In the genomic region with DNA sequence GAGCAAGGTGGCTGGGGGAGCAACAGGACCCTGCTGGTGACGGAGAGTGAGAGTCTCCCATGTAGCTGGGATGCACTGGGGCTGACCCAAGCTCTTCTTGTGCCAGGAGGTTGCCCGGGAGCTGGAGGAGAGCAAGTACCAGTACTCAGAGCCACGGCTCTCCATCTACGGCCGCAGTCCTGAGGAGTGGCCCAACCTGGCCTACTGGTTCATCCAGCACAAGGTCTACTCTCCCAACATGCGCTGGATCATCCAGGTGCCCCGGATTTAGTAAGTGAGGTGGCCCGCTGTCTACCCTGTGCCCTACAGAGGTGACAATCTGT, we compare ENCODE assay signal across 23 cellular contexts. TPM values are rescaled to one million over a fixed set of nuclear protein-coding genes. Genes with fewer than 3 reads are reported as not detected.
DNase-seq lines count a peak whose midpoint lies in the region; ATAC-seq, FAIRE-seq and TF ChIP-seq lines count a peak whose summit lies in the region.
"Had no signal": no experiment of that assay in that cellular context is flagged by ENCODE, and none has a peak within 500 bp of the region (broad histone marks: within the 10 kb centered on the region; RNA-seq: fewer than 3 reads in every experiment).

No MANE protein-coding gene starts in this region.

- H2BK12ac ChIP-seq in neuronal stem cell (ENCODE audit: low read length) = no peak overlapping the region

- peak overlapping the region; percentile 25 for H3K14ac ChIP-seq in neuronal stem cell (ENCODE audit: low read length)

- H3K27ac Mint-ChIP-seq in natural killer cell treated with Interleukin-12 subunit alpha and Interleukin-12 subunit beta and Interleukin-15 and Interleukin-18, amount 100 ng/mL, for 72 hours = no peak overlapping the region
- no peak overlapping the region for H3K27ac Mint-ChIP-seq in natural killer cell
- H3K27ac Mint-ChIP-seq in endodermal cell = no peak overlapping the region
- H3K27ac Mint-ChIP-seq: CD4-positive, alpha-beta T cell had no signal

- H2BK15ac ChIP-seq in neuronal stem cell (ENCODE audit: low read length) = no peak overlapping the region

- intact Hi-C loops in natural killer cell (cut with micrococcal nuclease) = no loop called here

- H3K9me3 Mint-ChIP-seq in natural killer cell treated with Interleukin-12 subunit alpha and Interleukin-12 subunit beta and Interleukin-15 and Interleukin-18, amount 100 ng/mL, for 72 hours = no peaks in the 10 kb centered on the region
- H3K9me3 Mint-ChIP-seq in natural killer cell (no peaks in the 10 kb centered on the region), endodermal cell (peaks cover 2% of the 10 kb centered on the region)
- H3K9me3 Mint-ChIP-seq: CD4-positive, alpha-beta T cell had no signal

- H3K36me3 Mint-ChIP-seq in natural killer cell treated with Interleukin-12 subunit alpha and Interleukin-12 subunit beta and Interleukin-15 and Interleukin-18, amount 100 ng/mL, for 72 hours = no peaks in the 10 kb centered on the region
- no peaks in the 10 kb centered on the region for H3K36me3 Mint-ChIP-seq in natural killer cell
- peaks cover 28% of the 10 kb centered on the region for H3K36me3 Mint-ChIP-seq in endodermal cell (ENCODE audit: low read depth)

- no peaks in the 10 kb centered on the region for H3K4me1 ChIP-seq in endodermal cell (ENCODE audit: control insufficient read depth, insufficient read depth, low read length)
- H3K4me1 ChIP-seq in neuronal stem cell (ENCODE audit: control insufficient read depth in 2 of 2, insufficient read depth in 1 of 2, low read depth in 1 of 2, low read length in 2 of 2) = peaks cover 10% of the 10 kb centered on the region in 2 donors
- H3K4me1 ChIP-seq: BLaER1 had no signal

- no peak overlapping the region for H3K4ac ChIP-seq in neuronal stem cell (ENCODE audit: low read length)

- no peaks in the 10 kb centered on the region for H3K27me3 Mint-ChIP-seq in natural killer cell treated with Interleukin-12 subunit alpha and Interleukin-12 subunit beta and Interleukin-15 and Interleukin-18, amount 100 ng/mL, for 72 hours
- H3K27me3 Mint-ChIP-seq in natural killer cell (ENCODE audit: low read depth in 2 of 2) (no peaks in the 10 kb centered on the region), endodermal cell (ENCODE audit: insufficient read depth) (no peaks in the 10 kb centered on the region)
- H3K27me3 Mint-ChIP-seq: CD4-positive, alpha-beta T cell had no signal

- H2AFZ ChIP-seq in neuronal stem cell (ENCODE audit: low read length) = no peak overlapping the region
- H2AFZ ChIP-seq: GM23248 had no signal

- FAIRE-seq in GM12891 (lab: Jason Lieb, UNC) = no peak

- no peak overlapping the region for H3K4me3 ChIP-seq in endodermal cell (ENCODE audit: low read length)
- no peak overlapping the region for H3K4me3 ChIP-seq in neuronal stem cell (ENCODE audit: low read length in 2 of 2)
- H3K4me3 ChIP-seq: BLaER1, GM23248 had no signal

- H3K9ac ChIP-seq in endodermal cell (ENCODE audit: extremely low read depth, low read length, poor library complexity, severe bottlenecking) (no peak overlapping the region), neuronal stem cell (ENCODE audit: low read depth, low read length, poor library complexity) (no peak overlapping the region)
- H3K9ac ChIP-seq: BLaER1, GM23248 had no signal

- no peak overlapping the region for H3K23ac ChIP-seq in neuronal stem cell (ENCODE audit: low read depth, low read length, poor library complexity)

- H3K27me3 ChIP-seq in endodermal cell (ENCODE audit: control insufficient read depth, insufficient read depth, low read length, poor library complexity, severe bottlenecking) = no peaks in the 10 kb centered on the region
- no peaks in the 10 kb centered on the region for H3K27me3 ChIP-seq in neuronal stem cell (ENCODE audit: control insufficient read depth in 3 of 3, insufficient read depth in 3 of 3, low read depth in 1 of 3, low read length in 3 of 3)
- H3K27me3 ChIP-seq: BLaER1 had no signal

- 93 to 95% methylated on average over 6 to 8 of the region's 8 CpGs for WGBS in endodermal cell (ENCODE audit: insufficient coverage in 1 of 2, insufficient read length in 1 of 2), 2 experiments
- WGBS in neuronal stem cell (ENCODE audit: extremely low coverage in 2 of 2, insufficient read length in 2 of 2, insufficient replicate concordance in 1 of 2), 2 donors = no CpG with 5 or more reads among the region's 8 CpGs

- no peak overlapping the region for H2AK5ac ChIP-seq in neuronal stem cell (ENCODE audit: low read depth, low read length)

- H3K36me3 ChIP-seq in endodermal cell (ENCODE audit: control insufficient read depth, insufficient read depth, low read length) = peaks cover 4% of the 10 kb centered on the region
- H3K36me3 ChIP-seq in neuronal stem cell (replicated peaks in 1 of 2; ENCODE audit: control insufficient read depth in 2 of 2, insufficient read depth in 2 of 2, low read length in 2 of 2) = peaks cover 0 to 2% of the 10 kb centered on the region in 2 donors

- H3K4me2 ChIP-seq in neuronal stem cell (ENCODE audit: insufficient read depth, low read length, poor library complexity, severe bottlenecking) = no peak overlapping the region
- H3K4me2 ChIP-seq: BLaER1 had no signal

- H4K8ac ChIP-seq in neuronal stem cell (ENCODE audit: low read depth, low read length) = no peak overlapping the region

- H2BK5ac ChIP-seq in neuronal stem cell (ENCODE audit: low read length) = no peak overlapping the region

- no peaks in the 10 kb centered on the region for H3K79me1 ChIP-seq in neuronal stem cell (ENCODE audit: low read depth, low read length)

- DNase-seq in natural killer cell treated with Interleukin-12 subunit alpha and Interleukin-12 subunit beta and Interleukin-15 and Interleukin-18, amount 100 ng/mL, for 72 hours (ENCODE audit: low spot score) = peak; percentile 16
- no peak for DNase-seq in natural killer cell
- peak; percentile 22 for DNase-seq in endodermal cell
- DNase-seq in neuronal stem cell (ENCODE audit: low spot score) = no peak
- no peak for DNase-seq in NCI-H187 treated with DMSO at 0.1 percent for 48 hours (lab: John Stamatoyannopoulos, UW)
- no peak for DNase-seq in GM12891 (ENCODE audit: insufficient read length, low spot score)
- no peak for DNase-seq in NCI-H524 treated with DMSO at 0.1 percent for 48 hours (lab: John Stamatoyannopoulos, UW)
- DNase-seq: CD4-positive, alpha-beta T cell; COR-L47; DMS 273 treated with DMSO at 0.1 percent for 48 hours; DMS79 treated with DMSO at 0.1 percent for 48 hours; GM23248; HCEC 1CT; KBM-7; NCI-H1105; NCI-H2081; NCI-H2171; NCI-H345; NCI-H524; NCI-H82; SIG-M5 had no signal

- no peak for ATAC-seq in natural killer cell treated with Interleukin-12 subunit alpha and Interleukin-12 subunit beta and Interleukin-15 and Interleukin-18, amount 100 ng/mL, for 72 hours
- ATAC-seq in natural killer cell = no peak
- ATAC-seq: Panc1 had no signal

- H3K9me3 ChIP-seq in endodermal cell (ENCODE audit: control insufficient read depth, low read length) = no peaks in the 10 kb centered on the region
- H3K9me3 ChIP-seq in neuronal stem cell (replicated peaks in 1 of 2; ENCODE audit: control insufficient read depth in 2 of 2, insufficient read depth in 1 of 2, low read depth in 1 of 2, low read length in 2 of 2) = peaks cover 0 to 4% of the 10 kb centered on the region in 2 donors
- H3K9me3 ChIP-seq: BLaER1 had no signal

- no peak overlapping the region for H4K91ac ChIP-seq in neuronal stem cell (ENCODE audit: low read depth, low read length, poor library complexity)

- H3K27ac ChIP-seq in endodermal cell (ENCODE audit: low read depth, low read length) = no peak overlapping the region
- no peak overlapping the region for H3K27ac ChIP-seq in neuronal stem cell (replicated peaks; ENCODE audit: low read length)
- H3K27ac ChIP-seq: BLaER1, GM23248 had no signal

- no peak overlapping the region for H2BK120ac ChIP-seq in neuronal stem cell (ENCODE audit: low read depth, low read length)

- TF ChIP-seq POLR2A in GM12891 (IDR thresholded peaks at IDR 0.05; ENCODE audit: low read depth, low read length) = no peak

- no peaks in the 10 kb centered on the region for H3K4me1 Mint-ChIP-seq in natural killer cell treated with Interleukin-12 subunit alpha and Interleukin-12 subunit beta and Interleukin-15 and Interleukin-18, amount 100 ng/mL, for 72 hours (ENCODE audit: low read depth in 2 of 2)
- H3K4me1 Mint-ChIP-seq in natural killer cell (peaks cover 0 to under 1% of the 10 kb centered on the region in 2 donors), endodermal cell (peaks cover 10% of the 10 kb centered on the region)

- TF ChIP-seq CTCF in natural killer cell (IDR thresholded peaks at IDR 0.05) (no peak), endodermal cell (conservative IDR thresholded peaks at IDR 0.05) (no peak)

- H3K18ac ChIP-seq in neuronal stem cell (ENCODE audit: low read length) = no peak overlapping the region

- no peak overlapping the region for H3K4me3 Mint-ChIP-seq in natural killer cell treated with Interleukin-12 subunit alpha and Interleukin-12 subunit beta and Interleukin-15 and Interleukin-18, amount 100 ng/mL, for 72 hours
- no peak overlapping the region for H3K4me3 Mint-ChIP-seq in natural killer cell
- H3K4me3 Mint-ChIP-seq in endodermal cell = no peak overlapping the region
- H3K4me3 Mint-ChIP-seq: CD4-positive, alpha-beta T cell had no signal

TF ChIP-seq in GM12891, 5 proteins besides CTCF, POLR2A, EP300 and RAD21:
- TF ChIP-seq TAF1 (IDR thresholded peaks at IDR 0.05; ENCODE audit: low read depth, low read length) = no peak
- TF ChIP-seq PAX5 (IDR thresholded peaks at IDR 0.05; ENCODE audit: insufficient read depth, low read length, severe bottlenecking) = no peak
- no peak for TF ChIP-seq POLR2AphosphoS5 (IDR thresholded peaks at IDR 0.05; ENCODE audit: low read depth, low read length)
- TF ChIP-seq POU2F2 (IDR thresholded peaks at IDR 0.05; ENCODE audit: low read depth, low read length) = no peak
- no peak for TF ChIP-seq SPI1 (IDR thresholded peaks at IDR 0.05; ENCODE audit: low read depth, low read length)

RNA-seq across cellular contexts. Expression of a gene that starts 40.4 kb away (rescaled TPM):
- 10 to 100 TPM; 10.9 to 11.3 TPM for total RNA-seq in natural killer cell treated with Interleukin-12 subunit alpha and Interleukin-12 subunit beta and Interleukin-15 and Interleukin-18, amount 100 ng/mL, for 72 hours
- total RNA-seq in natural killer cell (1 to 10 TPM; 5.5 to 9.2 (median 6.8) TPM), endodermal cell (1 to 10 TPM; 7.1 to 7.9 TPM)
- 2.5 TPM for polyA plus RNA-seq in endodermal cell (2013, experiment 1 of 2)
- 2.2 TPM for polyA plus RNA-seq in endodermal cell (2013, experiment 2 of 2)
- 0.99 TPM for polyA plus RNA-seq in neuronal stem cell (2013, experiment 1 of 2)
- polyA plus RNA-seq in neuronal stem cell (2013, experiment 2 of 2) = 1.2 TPM
- polyA plus RNA-seq in GM12891 (2012; ENCODE audit: low read depth, missing spikeins) = 17.0 TPM

RNA-seq across cellular contexts. Expression of a gene that starts 45.6 kb away (rescaled TPM):
- 10 to 100 TPM in 1 of 2 donors, 1 to 10 TPM in 1; 9.5 to 12.7 TPM for total RNA-seq in natural killer cell treated with Interleukin-12 subunit alpha and Interleukin-12 subunit beta and Interleukin-15 and Interleukin-18, amount 100 ng/mL, for 72 hours
- total RNA-seq in natural killer cell (10 to 100 TPM; 10.3 to 13.9 (median 11.7) TPM), endodermal cell (10 to 100 TPM; 34.7 to 42.2 TPM)
- polyA plus RNA-seq in endodermal cell (2013, experiment 1 of 2) = 32.0 TPM
- polyA plus RNA-seq in endodermal cell (2013, experiment 2 of 2) = 31.3 TPM
- polyA plus RNA-seq in neuronal stem cell (2013, experiment 1 of 2) = 27.1 TPM
- polyA plus RNA-seq in neuronal stem cell (2013, experiment 2 of 2) = 26.4 TPM
- polyA plus RNA-seq in GM12891 (2012; ENCODE audit: low read depth, missing spikeins) = 6.2 TPM

Comparison
In these comparisons a context has a peak if more than half of its experiments do, and no peak if none do; other contexts are left out.
1. DNase-seq: peak in natural killer cell treated with Interleukin-12 subunit alpha and Interleukin-12 subunit beta and Interleukin-15 and Interleukin-18, amount 100 ng/mL, for 72 hours (single experiment) and endodermal cell (single experiment); none in natural killer cell (single experiment), neuronal stem cell (single experiment), NCI-H187 treated with DMSO at 0.1 percent for 48 hours (single experiment), GM12891 (single experiment) and NCI-H524 treated with DMSO at 0.1 percent for 48 hours (single experiment).